In genomic region chr20:49889943-49890650, GRCh38 we compare ENCODE assay signal across 13 cellular contexts. TPM values are rescaled to one million over a fixed set of nuclear protein-coding genes. Genes with fewer than 3 reads are reported as not detected.
DNase-seq lines count a peak whose midpoint lies in the region; ATAC-seq, FAIRE-seq and TF ChIP-seq lines count a peak whose summit lies in the region.
"Had no signal": no experiment of that assay in that cellular context is flagged by ENCODE, and none has a peak within 500 bp of the region (broad histone marks: within the 10 kb centered on the region; RNA-seq: fewer than 3 reads in every experiment).

No MANE protein-coding gene starts in this region.

- TF ChIP-seq CTCF in GM12878 (IDR thresholded peaks at IDR 0.05 in 2 of 3, conservative IDR thresholded peaks at IDR 0.05 in 1 of 3; ENCODE audit: control insufficient read depth in 2 of 3, extremely low read depth in 1 of 3, insufficient read depth in 1 of 3, low read depth in 3 of 3, low read length in 3 of 3) (peak in 2 of 3 experiments; percentile 27 to 32; a peak in 4 of 6 replicates), lower lobe of right lung (IDR thresholded peaks at IDR 0.05) (peak; percentile 38), upper lobe of right lung (IDR thresholded peaks at IDR 0.05) (peak; percentile 33)

- intact Hi-C loops in GM12878 (cut with micrococcal nuclease; ENCODE audit: unreplicated experiment) = loop anchor here (5.0 kb wide), 1 partner anchor 558 kb away; no protein-coding TSS in a partner anchor
- intact Hi-C loops in lower lobe of right lung (cut with DNase I) = no loop called here
- intact Hi-C loops in upper lobe of right lung (cut with DNase I) = no loop called here

- H3K27ac ChIP-seq in GM12878 (ENCODE audit: control insufficient read depth, insufficient read depth) (no peak overlapping the region), lower lobe of right lung (no peak overlapping the region), upper lobe of right lung (peak overlapping the region; percentile 25)
- H3K27ac ChIP-seq: hepatocyte, vagina had no signal

- H3K4me1 Mint-ChIP-seq in activated naive CD8-positive, alpha-beta T cell treated with anti-CD3 and anti-CD28 coated beads, Interleukin-2, amount 10 ng/mL, durations not matched to agents 7 days and 5 days = peaks cover 22% of the 10 kb centered on the region
- peaks cover 21% of the 10 kb centered on the region for H3K4me1 Mint-ChIP-seq in activated naive CD8-positive, alpha-beta T cell treated with anti-CD3 and anti-CD28 coated beads for 36 hours

- no peak overlapping the region for H2AFZ ChIP-seq in GM12878 (ENCODE audit: control insufficient read depth, low read depth, low read length)
- H2AFZ ChIP-seq: hepatocyte had no signal

- TF ChIP-seq POLR2A in GM12878 (IDR thresholded peaks at IDR 0.05; ENCODE audit: low read depth, low read length) = no peak

- H3K27me3 ChIP-seq in GM12878 (replicated peaks in 1 of 2; ENCODE audit: control insufficient read depth in 2 of 2, insufficient read depth in 2 of 2, low read length in 1 of 2) = no peaks in the 10 kb centered on the region
- no peaks in the 10 kb centered on the region for H3K27me3 ChIP-seq in lower lobe of right lung (ENCODE audit: low read depth)
- no peaks in the 10 kb centered on the region for H3K27me3 ChIP-seq in upper lobe of right lung
- H3K27me3 ChIP-seq: hepatocyte, vagina had no signal

- H3K4me1 ChIP-seq in GM12878 (ENCODE audit: control insufficient read depth, insufficient read depth, low read length) (peaks cover 23% of the 10 kb centered on the region), lower lobe of right lung (peaks cover 82% of the 10 kb centered on the region), upper lobe of right lung (peaks cover 63% of the 10 kb centered on the region)

- TF ChIP-seq RAD21 in GM12878 (IDR thresholded peaks at IDR 0.05; ENCODE audit: insufficient read depth, low read depth, low read length) = 0 out of 2 replicates have a peak, but pooled peaks have one; percentile 28

- 84% methylated on average over 15 of the region's 16 CpGs for WGBS in GM12878 (ENCODE audit: insufficient coverage, insufficient replicate concordance, low lambda C conversion rate, missing lambda C conversion rate)

- CTCF ChIA-PET in GM12878 (lab: Yijun Ruan, JAX) = interaction anchor here (0.7 to 3.4 kb wide), 10 partner anchors 9 to 560 kb away, joined by 3 to 21 read pairs (median 6); no protein-coding TSS in a partner anchor

- SMC1A ChIA-PET in GM12878 (lab: Charles Lee; ENCODE audit: uncharacterized antibody, unreplicated experiment) = interaction anchor here (5.6 kb wide), 1 partner anchor 280 kb away, joined by 44 read pairs; no protein-coding TSS in a partner anchor

- H3K9me3 ChIP-seq in GM12878 (replicated peaks; ENCODE audit: control insufficient read depth, insufficient read depth, low read length) (no peaks in the 10 kb centered on the region), lower lobe of right lung (no peaks in the 10 kb centered on the region), upper lobe of right lung (no peaks in the 10 kb centered on the region)
- H3K9me3 ChIP-seq: vagina had no signal

- H3K4me2 ChIP-seq in GM12878 (ENCODE audit: control insufficient read depth, insufficient read depth) = no peak overlapping the region
- H3K4me2 ChIP-seq: hepatocyte had no signal

- no peaks in the 10 kb centered on the region for H4K20me1 ChIP-seq in GM12878 (ENCODE audit: control insufficient read depth, insufficient read depth)

- DNase-seq in activated naive CD8-positive, alpha-beta T cell treated with anti-CD3 and anti-CD28 coated beads, Interleukin-2, amount 10 ng/mL, durations not matched to agents 7 days and 5 days = no peak
- no peak for DNase-seq in activated naive CD8-positive, alpha-beta T cell treated with anti-CD3 and anti-CD28 coated beads for 36 hours
- no peak for DNase-seq in GM12878 (ENCODE audit: low read depth, low spot score)
- no peak for DNase-seq in lower lobe of right lung
- no peak for DNase-seq in upper lobe of right lung
- DNase-seq in NCI-H1105 treated with DMSO at 0.1 percent for 48 hours (lab: John Stamatoyannopoulos, UW) = no peak
- DNase-seq: activated T-cell treated with anti-CD3 and anti-CD28 coated beads, Interleukin-2, amount 50 U/mL, for 1 hour; NCI-H510A treated with DMSO at 0.1 percent for 48 hours had no signal

- H3K9me3 Mint-ChIP-seq in activated naive CD8-positive, alpha-beta T cell treated with anti-CD3 and anti-CD28 coated beads, Interleukin-2, amount 10 ng/mL, durations not matched to agents 7 days and 5 days = no peaks in the 10 kb centered on the region
- no peaks in the 10 kb centered on the region for H3K9me3 Mint-ChIP-seq in activated naive CD8-positive, alpha-beta T cell treated with anti-CD3 and anti-CD28 coated beads for 36 hours
- H3K9me3 Mint-ChIP-seq: IgD-negative memory B cell had no signal

- TF ChIP-seq EP300 in GM12878 (IDR thresholded peaks at IDR 0.05; ENCODE audit: borderline replicate concordance in 1 of 2, control insufficient read depth in 1 of 2, low read depth in 2 of 2, low read length in 2 of 2) = no peak

- H3K4me3 Mint-ChIP-seq in activated naive CD8-positive, alpha-beta T cell treated with anti-CD3 and anti-CD28 coated beads, Interleukin-2, amount 10 ng/mL, durations not matched to agents 7 days and 5 days = no peak overlapping the region
- no peak overlapping the region for H3K4me3 Mint-ChIP-seq in activated naive CD8-positive, alpha-beta T cell treated with anti-CD3 and anti-CD28 coated beads for 36 hours
- H3K4me3 Mint-ChIP-seq: IgD-negative memory B cell had no signal

- no peak overlapping the region for H3K9ac ChIP-seq in GM12878 (ENCODE audit: control insufficient read depth, insufficient read depth, low read length)

- FAIRE-seq in GM12878 (lab: Jason Lieb, UNC) = no peak

- peak overlapping the region; percentile 12 for H3K27ac Mint-ChIP-seq in activated naive CD8-positive, alpha-beta T cell treated with anti-CD3 and anti-CD28 coated beads, Interleukin-2, amount 10 ng/mL, durations not matched to agents 7 days and 5 days
- H3K27ac Mint-ChIP-seq in activated naive CD8-positive, alpha-beta T cell treated with anti-CD3 and anti-CD28 coated beads for 36 hours = no peak overlapping the region

- POLR2A ChIA-PET in activated naive CD8-positive, alpha-beta T cell treated with anti-CD3 and anti-CD28 coated beads, Interleukin-2, amount 10 ng/mL, durations not matched to agents 7 days and 5 days (lab: Charles Lee) = no interaction called here
- POLR2A ChIA-PET in GM12878 (lab: Charles Lee) = no interaction called here

- in situ Hi-C loops in GM12878 (cut with MboI) = no loop called here

- no peak for ATAC-seq in activated naive CD8-positive, alpha-beta T cell treated with anti-CD3 and anti-CD28 coated beads, Interleukin-2, amount 10 ng/mL, durations not matched to agents 7 days and 5 days (ENCODE audit: low read depth)
- ATAC-seq in GM12878 (no peak), lower lobe of right lung (no peak), upper lobe of right lung (no peak), HG03469 (IDR thresholded peaks at IDR 0.05; ENCODE audit: unreplicated experiment) (no peak), HG02610 (IDR thresholded peaks at IDR 0.05; ENCODE audit: unreplicated experiment) (no peak)

- BruUV-seq in GM12878 (replicated peaks; lab: Mats Ljungman, UMichigan) = no TSS peak

- H3K36me3 Mint-ChIP-seq in activated naive CD8-positive, alpha-beta T cell treated with anti-CD3 and anti-CD28 coated beads, Interleukin-2, amount 10 ng/mL, durations not matched to agents 7 days and 5 days = peaks cover 10% of the 10 kb centered on the region
- peaks cover 3% of the 10 kb centered on the region for H3K36me3 Mint-ChIP-seq in activated naive CD8-positive, alpha-beta T cell treated with anti-CD3 and anti-CD28 coated beads for 36 hours

- H3K79me2 ChIP-seq in GM12878 (ENCODE audit: control insufficient read depth, insufficient read depth, low read length) = no peaks in the 10 kb centered on the region
- H3K79me2 ChIP-seq: hepatocyte had no signal

- H3K36me3 ChIP-seq in GM12878 (ENCODE audit: control insufficient read depth in 2 of 2, insufficient read depth in 2 of 2, low read length in 1 of 2) (peaks cover 3 to 24% of the 10 kb centered on the region in 2 experiments), lower lobe of right lung (peaks cover 37% of the 10 kb centered on the region), upper lobe of right lung (peaks cover 14% of the 10 kb centered on the region)

- RAD21 ChIA-PET in GM12878 (lab: Charles Lee; ENCODE audit: unreplicated experiment) = interaction anchor here (1.0 to 1.6 kb wide), 2 partner anchors 139 to 349 kb away, joined by 3 to 5 read pairs; no protein-coding TSS in a partner anchor

- H3K4me3 ChIP-seq in GM12878 (no peak overlapping the region), lower lobe of right lung (no peak overlapping the region), upper lobe of right lung (no peak overlapping the region)
- H3K4me3 ChIP-seq: hepatocyte, vagina had no signal

- no peaks in the 10 kb centered on the region for H3K27me3 Mint-ChIP-seq in activated naive CD8-positive, alpha-beta T cell treated with anti-CD3 and anti-CD28 coated beads, Interleukin-2, amount 10 ng/mL, durations not matched to agents 7 days and 5 days
- H3K27me3 Mint-ChIP-seq in activated naive CD8-positive, alpha-beta T cell treated with anti-CD3 and anti-CD28 coated beads for 36 hours = no peaks in the 10 kb centered on the region
- H3K27me3 Mint-ChIP-seq: IgD-negative memory B cell had no signal

RNA-seq across cellular contexts. Expression of gene SPATA2, which starts 25.2 kb away (rescaled TPM):
- 1 to 10 TPM; 8.9 to 9.1 TPM for total RNA-seq in activated naive CD8-positive, alpha-beta T cell treated with anti-CD3 and anti-CD28 coated beads, Interleukin-2, amount 10 ng/mL, durations not matched to agents 7 days and 5 days
- 10 to 100 TPM; 11.2 to 11.6 TPM for total RNA-seq in activated naive CD8-positive, alpha-beta T cell treated with anti-CD3 and anti-CD28 coated beads for 36 hours
- total RNA-seq in GM12878 (2013; cell fraction: nucleolus; rRNA removed) = 5.1 and 5.4 TPM in 2 replicates
- total RNA-seq in GM12878 (2014; rRNA removed) = 3.7 and 5.3 TPM in 2 replicates
- total RNA-seq in GM12878 (2014; rRNA removed; fragmentation: Illumina TruSeq; extraction: Trizol) = 2.9 and 3.4 TPM in 2 replicates
- total RNA-seq in GM12878 (2021) = 10.1 and 11.7 TPM in 2 replicates
- polyA plus RNA-seq in GM12878 (2011; ENCODE audit: low read depth) = 3.2 TPM
- 2.8 and 5.5 TPM in 2 replicates for polyA plus RNA-seq in GM12878 (2011; rRNA removed)
- 5.0 and 5.7 TPM in 2 replicates for polyA plus RNA-seq in GM12878 (2011; cell fraction: cytosol; rRNA removed)
- 5.2 and 6.5 TPM in 2 replicates for polyA plus RNA-seq in GM12878 (2011; cell fraction: nucleus; rRNA removed)
- 6.0 and 6.2 TPM in 2 replicates for polyA plus RNA-seq in GM12878 (2012)
- polyA plus RNA-seq in GM12878 (2014; fragmentation: Illumina TruSeq; extraction: Trizol) = 4.6 and 5.7 TPM in 2 replicates
- 1 to 10 TPM in 1 of 2 experiments, under 1 TPM in 1; 0.93 to 1.3 TPM for polyA plus RNA-seq in GM12878 (2014; fragmentation: Nextera tagmentation; extraction: Ambion mirVana)
- 6.4 and 7.8 TPM in 2 replicates for polyA plus RNA-seq in GM12878 (2014; rRNA removed)
- 1 to 10 TPM; 7.9 to 8.7 TPM for polyA plus RNA-seq in GM12878 (2016; fragmentation: Nextera tagmentation; extraction: Ambion mirVana)
- 3.8 and 5.0 TPM in 2 replicates for polyA minus RNA-seq in GM12878 (2011; rRNA and poly(A)+ RNA removed)
- 2.9 and 3.7 TPM in 2 replicates for polyA minus RNA-seq in GM12878 (2011; cell fraction: cytosol; rRNA and poly(A)+ RNA removed)
- polyA minus RNA-seq in GM12878 (2011; cell fraction: nucleus; rRNA and poly(A)+ RNA removed) = 2.3 and 4.9 TPM in 2 replicates
- 7.2 TPM for total RNA-seq in lower lobe of right lung
- total RNA-seq in upper lobe of right lung = 8.7 TPM

RNA-seq across cellular contexts. Expression of gene RNF114, which starts 46.1 kb away (rescaled TPM):
- 10 to 100 TPM; 75.8 TPM for total RNA-seq in activated naive CD8-positive, alpha-beta T cell treated with anti-CD3 and anti-CD28 coated beads, Interleukin-2, amount 10 ng/mL, durations not matched to agents 7 days and 5 days
- 10 to 100 TPM; 61.5 to 70.7 TPM for total RNA-seq in activated naive CD8-positive, alpha-beta T cell treated with anti-CD3 and anti-CD28 coated beads for 36 hours
- 82.6 and 90.8 TPM in 2 replicates for total RNA-seq in GM12878 (2013; cell fraction: nucleolus; rRNA removed)
- total RNA-seq in GM12878 (2014; rRNA removed) = 48.0 and 48.3 TPM in 2 replicates
- 36.6 and 39.1 TPM in 2 replicates for total RNA-seq in GM12878 (2014; rRNA removed; fragmentation: Illumina TruSeq; extraction: Trizol)
- total RNA-seq in GM12878 (2021) = 56.9 and 62.9 TPM in 2 replicates
- 38.0 TPM for polyA plus RNA-seq in GM12878 (2011; ENCODE audit: low read depth)
- 80.1 and 90.7 TPM in 2 replicates for polyA plus RNA-seq in GM12878 (2011; rRNA removed)
- polyA plus RNA-seq in GM12878 (2011; cell fraction: cytosol; rRNA removed) = 122 and 152 TPM in 2 replicates
- polyA plus RNA-seq in GM12878 (2011; cell fraction: nucleus; rRNA removed) = 73.6 and 94.1 TPM in 2 replicates
- polyA plus RNA-seq in GM12878 (2012) = 53.8 and 60.3 TPM in 2 replicates
- polyA plus RNA-seq in GM12878 (2014; fragmentation: Illumina TruSeq; extraction: Trizol) = 42.3 and 46.4 TPM in 2 replicates
- 10 to 100 TPM; 28.0 to 33.2 TPM for polyA plus RNA-seq in GM12878 (2014; fragmentation: Nextera tagmentation; extraction: Ambion mirVana)
- polyA plus RNA-seq in GM12878 (2014; rRNA removed) = 38.9 and 44.3 TPM in 2 replicates
- polyA plus RNA-seq in GM12878 (2016; fragmentation: Nextera tagmentation; extraction: Ambion mirVana) = 10 to 100 TPM; 75.3 to 82.3 TPM
- polyA minus RNA-seq in GM12878 (2011; rRNA and poly(A)+ RNA removed) = 63.7 and 66.8 TPM in 2 replicates
- polyA minus RNA-seq in GM12878 (2011; cell fraction: cytosol; rRNA and poly(A)+ RNA removed) = 24.3 and 36.8 TPM in 2 replicates
- 19.6 and 32.6 TPM in 2 replicates for polyA minus RNA-seq in GM12878 (2011; cell fraction: nucleus; rRNA and poly(A)+ RNA removed)
- total RNA-seq in lower lobe of right lung = 63.0 TPM
- 74.7 TPM for total RNA-seq in upper lobe of right lung
